Comparison of ENCODE assay signal across 1 cellular context in the genomic region with DNA sequence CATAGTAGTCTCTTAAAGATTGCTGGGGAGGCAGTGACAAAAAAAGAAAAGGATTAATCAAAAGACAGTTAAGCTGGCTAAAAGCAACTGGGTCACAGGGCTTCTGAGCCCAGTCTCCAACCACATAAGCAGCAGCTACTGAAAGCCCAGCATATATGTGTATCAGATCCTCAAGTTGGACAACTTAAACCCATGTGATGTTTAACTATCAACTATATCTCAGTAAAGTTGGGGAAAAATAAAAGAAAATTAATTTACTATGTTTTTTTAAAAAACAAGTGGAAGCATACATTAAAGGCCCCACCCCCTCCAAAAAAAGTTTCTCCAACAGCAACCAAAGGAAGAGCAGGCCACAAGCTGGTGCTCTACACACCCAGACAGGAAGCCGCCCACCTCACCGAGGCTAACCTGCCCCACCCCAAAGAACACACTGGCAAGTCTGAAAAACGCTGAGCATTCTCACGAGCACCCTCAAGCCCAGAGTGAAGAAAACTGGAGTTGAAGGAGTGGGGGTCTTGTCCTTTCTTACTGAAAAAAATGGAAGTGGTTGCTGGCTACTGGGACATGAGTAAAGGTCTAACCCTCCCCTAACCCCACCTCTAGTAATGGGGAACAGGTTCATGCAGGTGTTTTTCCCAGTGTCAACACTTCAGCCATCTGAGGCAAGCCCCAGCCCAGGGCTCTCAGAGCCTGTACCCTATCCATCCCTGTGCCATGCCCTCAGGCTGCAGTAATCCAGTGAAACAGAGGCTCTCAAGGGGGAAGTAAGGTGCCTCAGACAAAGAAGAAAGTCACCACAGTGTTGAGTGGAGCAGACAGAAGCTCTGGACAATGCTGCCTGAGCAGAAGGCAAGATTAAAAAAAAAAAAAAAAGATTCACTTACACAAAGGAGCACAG.
TF ChIP-seq lines count a peak whose summit lies in the region.

No MANE protein-coding gene starts in this region.

TF ChIP-seq in WTC11, 78 proteins besides CTCF, POLR2A, EP300 and RAD21 (continued from another document):
- TF ChIP-seq, protein P1, sequence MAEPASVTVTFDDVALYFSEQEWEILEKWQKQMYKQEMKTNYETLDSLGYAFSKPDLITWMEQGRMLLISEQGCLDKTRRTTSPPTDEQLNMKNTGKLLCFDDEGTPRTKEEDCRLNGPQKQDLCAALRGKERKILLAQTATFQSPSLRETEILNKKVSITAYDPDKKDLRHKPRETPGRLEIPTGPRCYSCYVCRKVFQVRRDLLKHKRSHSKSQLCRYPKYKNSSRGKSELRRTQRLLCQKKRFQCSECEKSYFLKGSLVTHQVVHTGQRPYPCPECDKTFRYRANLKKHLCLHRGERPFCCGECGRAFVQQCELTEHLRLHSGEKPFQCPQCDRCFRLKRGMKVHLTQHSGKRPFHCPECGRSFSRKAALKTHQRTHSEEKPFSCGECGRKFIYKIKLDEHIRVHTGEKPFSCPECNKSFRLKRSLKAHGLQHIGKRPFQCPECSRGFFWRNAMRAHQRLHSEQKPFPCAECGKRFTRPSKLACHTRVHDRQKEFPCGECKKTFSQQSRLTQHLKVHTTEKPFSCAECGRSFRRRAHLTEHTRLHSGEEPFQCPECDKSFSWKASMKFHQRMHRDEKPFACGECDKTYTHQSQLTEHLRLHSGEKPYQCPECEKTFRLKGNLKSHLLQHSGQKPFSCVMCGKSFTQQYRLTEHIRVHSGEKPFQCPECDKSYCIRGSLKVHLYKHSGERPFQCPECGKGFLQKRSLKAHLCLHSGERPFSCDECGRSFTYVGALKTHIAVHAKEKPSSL (CRISPR knock-in tag; conservative IDR thresholded peaks at IDR 0.05) = no peak
- TF ChIP-seq, protein P2, sequence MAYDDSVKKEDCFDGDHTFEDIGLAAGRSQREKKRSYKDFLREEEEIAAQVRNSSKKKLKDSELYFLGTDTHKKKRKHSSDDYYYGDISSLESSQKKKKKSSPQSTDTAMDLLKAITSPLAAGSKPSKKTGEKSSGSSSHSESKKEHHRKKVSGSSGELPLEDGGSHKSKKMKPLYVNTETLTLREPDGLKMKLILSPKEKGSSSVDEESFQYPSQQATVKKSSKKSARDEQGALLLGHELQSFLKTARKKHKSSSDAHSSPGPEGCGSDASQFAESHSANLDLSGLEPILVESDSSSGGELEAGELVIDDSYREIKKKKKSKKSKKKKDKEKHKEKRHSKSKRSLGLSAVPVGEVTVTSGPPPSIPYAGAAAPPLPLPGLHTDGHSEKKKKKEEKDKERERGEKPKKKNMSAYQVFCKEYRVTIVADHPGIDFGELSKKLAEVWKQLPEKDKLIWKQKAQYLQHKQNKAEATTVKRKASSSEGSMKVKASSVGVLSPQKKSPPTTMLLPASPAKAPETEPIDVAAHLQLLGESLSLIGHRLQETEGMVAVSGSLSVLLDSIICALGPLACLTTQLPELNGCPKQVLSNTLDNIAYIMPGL (CRISPR knock-in tag; IDR thresholded peaks at IDR 0.05) = no peak
- TF ChIP-seq ZNF121 (CRISPR knock-in tag; IDR thresholded peaks at IDR 0.05) (no peak), NFYB (CRISPR knock-in tag; conservative IDR thresholded peaks at IDR 0.05; ENCODE audit: low read depth) (no peak), ZNF396 (CRISPR knock-in tag; IDR thresholded peaks at IDR 0.05; ENCODE audit: borderline replicate concordance) (no peak), SOX15 (CRISPR knock-in tag; IDR thresholded peaks at IDR 0.05) (no peak)
